24 cellular contexts compared by ENCODE assay signal in genomic region chr2:8053241-8053640, GRCh38.
A peak's percentile ranks its signal among the peaks of the same experiment; 100 is the strongest.
DNase-seq lines count a peak whose midpoint lies in the region; TF ChIP-seq lines count a peak whose summit lies in the region.
"Had no signal": no experiment of that assay in that cellular context is flagged by ENCODE, and none has a peak within 500 bp of the region (broad histone marks: within the 10 kb centered on the region; RNA-seq: fewer than 3 reads in every experiment).

No MANE protein-coding gene starts in this region.

- H3K27ac Mint-ChIP-seq in activated T-helper 2 cell treated with anti-CD3 and anti-CD28 coated beads, Interferon-gamma antibody, Interleukin-2, Interleukin-4, amounts not matched to agents 10 μg/mL and 5 μg/mL and 100 μg/mL, durations not matched to agents 14 hours and 24 hours and 36 hours, result peak overlapping the region; percentile 30

- intact Hi-C loops in activated T-helper 2 cell treated with anti-CD3 and anti-CD28 coated beads, Interferon-gamma antibody, Interleukin-2, Interleukin-4, amounts not matched to agents 10 μg/mL and 5 μg/mL and 100 μg/mL, durations not matched to agents 14 hours and 24 hours and 36 hours (cut with micrococcal nuclease), result loop anchor here (5.0 kb wide), 2 partner anchors 354 to 626 kb away; no protein-coding TSS in a partner anchor

- H3K4me1 Mint-ChIP-seq in activated T-helper 2 cell treated with anti-CD3 and anti-CD28 coated beads, Interferon-gamma antibody, Interleukin-2, Interleukin-4, amounts not matched to agents 10 μg/mL and 5 μg/mL and 100 μg/mL, durations not matched to agents 14 hours and 24 hours and 36 hours (ENCODE audit: low read depth), result peaks cover 47% of the 10 kb centered on the region

- H3K9me3 Mint-ChIP-seq in activated T-helper 2 cell treated with anti-CD3 and anti-CD28 coated beads, Interferon-gamma antibody, Interleukin-2, Interleukin-4, amounts not matched to agents 10 μg/mL and 5 μg/mL and 100 μg/mL, durations not matched to agents 14 hours and 24 hours and 36 hours, result peaks cover 47% of the 10 kb centered on the region

- H3K36me3 Mint-ChIP-seq in activated T-helper 2 cell treated with anti-CD3 and anti-CD28 coated beads, Interferon-gamma antibody, Interleukin-2, Interleukin-4, amounts not matched to agents 10 μg/mL and 5 μg/mL and 100 μg/mL, durations not matched to agents 14 hours and 24 hours and 36 hours (ENCODE audit: low read depth), result peaks cover 42% of the 10 kb centered on the region
- H3K36me3 Mint-ChIP-seq: CD4-positive, alpha-beta memory T cell had no signal

- H3K27me3 Mint-ChIP-seq in activated T-helper 2 cell treated with anti-CD3 and anti-CD28 coated beads, Interferon-gamma antibody, Interleukin-2, Interleukin-4, amounts not matched to agents 10 μg/mL and 5 μg/mL and 100 μg/mL, durations not matched to agents 14 hours and 24 hours and 36 hours (ENCODE audit: low read depth), result no peaks in the 10 kb centered on the region
- H3K27me3 Mint-ChIP-seq: CD4-positive, alpha-beta memory T cell had no signal

- peak; percentile 27 for DNase-seq in AG10803 (ENCODE audit: low read depth)
- peak; percentile 49 for DNase-seq in EH (ENCODE audit: low read depth)
- no peak for DNase-seq in activated T-helper 2 cell treated with anti-CD3 and anti-CD28 coated beads, Interferon-gamma antibody, Interleukin-2, Interleukin-4, amounts not matched to agents 10 μg/mL and 5 μg/mL and 100 μg/mL, durations not matched to agents 14 hours and 24 hours and 36 hours (ENCODE audit: low spot score)
- peak; percentile 10 for DNase-seq in fibroblast of mammary gland (ENCODE audit: low read depth)
- DNase-seq in NCI-H226, result no peak
- no peak for DNase-seq in HUDEP-2 (lab: John Stamatoyannopoulos, UW; ENCODE audit: unreplicated experiment in 76 of 76)
- DNase-seq in DMS53 treated with DMSO at 0.1 percent for 48 hours (lab: John Stamatoyannopoulos, UW; ENCODE audit: unreplicated experiment), result no peak
- DNase-seq in activated CD8-positive, alpha-beta memory T cell treated with anti-CD3 and anti-CD28 coated beads, Interleukin-2, amount 50 U/mL, for 4 hours, result no peak
- DNase-seq: CD4-positive, alpha-beta memory T cell; GF-D8; GOT3; HCEC 1CT; KG1; NCI-H1092 treated with DMSO at 0.1 percent for 48 hours; NCI-H1436 treated with DMSO at 0.1 percent for 48 hours; NCI-H2029; NCI-H2227 treated with DMSO at 0.1 percent for 48 hours; NCI-H510A treated with DMSO at 0.1 percent for 48 hours; NCI-H748 treated with DMSO at 0.1 percent for 48 hours; PC-9; SHP77 treated with DMSO at 0.1 percent for 48 hours had no signal

- no peak overlapping the region for H3K4me3 Mint-ChIP-seq in activated T-helper 2 cell treated with anti-CD3 and anti-CD28 coated beads, Interferon-gamma antibody, Interleukin-2, Interleukin-4, amounts not matched to agents 10 μg/mL and 5 μg/mL and 100 μg/mL, durations not matched to agents 14 hours and 24 hours and 36 hours (ENCODE audit: low read depth)
- H3K4me3 Mint-ChIP-seq: CD4-positive, alpha-beta memory T cell had no signal

- TF ChIP-seq CTCF in AG10803 (conservative IDR thresholded peaks at IDR 0.05; ENCODE audit: low read length), result no peak
- no peak for TF ChIP-seq CTCF in fibroblast of mammary gland (conservative IDR thresholded peaks at IDR 0.05; ENCODE audit: control insufficient read depth, insufficient read depth, low read depth, low read length)

- H3K4me3 ChIP-seq in AG10803 (ENCODE audit: low read length), result no peak overlapping the region
- H3K4me3 ChIP-seq in fibroblast of mammary gland (ENCODE audit: control insufficient read depth, low read depth, low read length), result no peak overlapping the region
- H3K4me3 ChIP-seq: A549, BLaER1, PC-9, SK-N-MC had no signal

Comparison
In these comparisons a context has a peak if more than half of its experiments do, and no peak if none do; other contexts are left out.
1. DNase-seq: peak in AG10803 (single experiment), EH (single experiment) and fibroblast of mammary gland (single experiment); none in activated T-helper 2 cell treated with anti-CD3 and anti-CD28 coated beads, Interferon-gamma antibody, Interleukin-2, Interleukin-4, amounts not matched to agents 10 μg/mL and 5 μg/mL and 100 μg/mL, durations not matched to agents 14 hours and 24 hours and 36 hours (single experiment), NCI-H226 (single experiment), HUDEP-2 (0 of 76), DMS53 treated with DMSO at 0.1 percent for 48 hours (single experiment) and activated CD8-positive, alpha-beta memory T cell treated with anti-CD3 and anti-CD28 coated beads, Interleukin-2, amount 50 U/mL, for 4 hours (single experiment).